ENCODE assay signal across 1 cellular context in the genomic region with DNA sequence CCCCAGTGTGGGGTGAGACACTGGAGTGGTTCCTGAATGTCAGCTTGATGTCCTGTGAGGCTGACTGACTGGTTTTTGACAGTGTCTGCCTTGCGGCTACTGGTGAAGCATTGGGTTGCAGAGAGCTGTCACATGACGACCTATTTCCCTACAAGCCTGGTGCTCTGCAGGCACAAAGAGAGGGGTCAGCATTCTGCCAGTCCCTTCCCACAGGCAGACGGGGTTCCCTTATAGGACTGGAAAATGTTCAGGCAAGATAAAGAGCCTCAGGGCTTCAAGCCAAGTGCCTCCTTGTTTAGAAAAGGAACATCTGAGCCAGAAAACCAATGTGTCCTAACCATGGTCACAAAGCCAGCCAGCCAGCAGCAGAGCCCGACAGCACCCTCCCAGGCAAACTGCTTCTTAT.
TF ChIP-seq lines count a peak whose summit lies in the region.

No MANE protein-coding gene starts in this region.

TF ChIP-seq in HepG2, 621 proteins besides CTCF, POLR2A, EP300 and RAD21 (continued from another document):
- TF ChIP-seq SMC3 (IDR thresholded peaks at IDR 0.05; ENCODE audit: low read length), result no peak
- no peak for TF ChIP-seq ZNF619 (CRISPR knock-in tag; IDR thresholded peaks at IDR 0.05)
- TF ChIP-seq ZNF557 (CRISPR knock-in tag; IDR thresholded peaks at IDR 0.05), result no peak
- no peak for TF ChIP-seq RFX1 (IDR thresholded peaks at IDR 0.05)
- TF ChIP-seq, protein P1, sequence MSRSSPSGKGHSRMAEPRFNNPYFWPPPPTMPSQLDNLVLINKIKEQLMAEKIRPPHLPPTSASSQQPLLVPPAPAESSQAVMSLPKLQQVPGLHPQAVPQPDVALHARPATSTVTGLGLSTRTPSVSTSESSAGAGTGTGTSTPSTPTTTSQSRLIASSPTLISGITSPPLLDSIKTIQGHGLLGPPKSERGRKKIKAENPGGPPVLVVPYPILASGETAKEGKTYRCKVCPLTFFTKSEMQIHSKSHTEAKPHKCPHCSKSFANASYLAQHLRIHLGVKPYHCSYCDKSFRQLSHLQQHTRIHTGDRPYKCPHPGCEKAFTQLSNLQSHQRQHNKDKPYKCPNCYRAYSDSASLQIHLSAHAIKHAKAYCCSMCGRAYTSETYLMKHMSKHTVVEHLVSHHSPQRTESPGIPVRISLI (CRISPR knock-in tag; IDR thresholded peaks at IDR 0.05; ENCODE audit: borderline replicate concordance), result no peak
- no peak for TF ChIP-seq PAWR (CRISPR knock-in tag; IDR thresholded peaks at IDR 0.05; ENCODE audit: borderline replicate concordance)
- TF ChIP-seq SSRP1 (CRISPR knock-in tag; IDR thresholded peaks at IDR 0.05), result no peak
- TF ChIP-seq CCAR2 (optimal IDR thresholded peaks at IDR 0.05; ENCODE audit: low read depth, low read length), result no peak
- TF ChIP-seq ATF7-NPFF (CRISPR knock-in tag; IDR thresholded peaks at IDR 0.05; ENCODE audit: low read depth), result no peak
- TF ChIP-seq, protein P2, sequence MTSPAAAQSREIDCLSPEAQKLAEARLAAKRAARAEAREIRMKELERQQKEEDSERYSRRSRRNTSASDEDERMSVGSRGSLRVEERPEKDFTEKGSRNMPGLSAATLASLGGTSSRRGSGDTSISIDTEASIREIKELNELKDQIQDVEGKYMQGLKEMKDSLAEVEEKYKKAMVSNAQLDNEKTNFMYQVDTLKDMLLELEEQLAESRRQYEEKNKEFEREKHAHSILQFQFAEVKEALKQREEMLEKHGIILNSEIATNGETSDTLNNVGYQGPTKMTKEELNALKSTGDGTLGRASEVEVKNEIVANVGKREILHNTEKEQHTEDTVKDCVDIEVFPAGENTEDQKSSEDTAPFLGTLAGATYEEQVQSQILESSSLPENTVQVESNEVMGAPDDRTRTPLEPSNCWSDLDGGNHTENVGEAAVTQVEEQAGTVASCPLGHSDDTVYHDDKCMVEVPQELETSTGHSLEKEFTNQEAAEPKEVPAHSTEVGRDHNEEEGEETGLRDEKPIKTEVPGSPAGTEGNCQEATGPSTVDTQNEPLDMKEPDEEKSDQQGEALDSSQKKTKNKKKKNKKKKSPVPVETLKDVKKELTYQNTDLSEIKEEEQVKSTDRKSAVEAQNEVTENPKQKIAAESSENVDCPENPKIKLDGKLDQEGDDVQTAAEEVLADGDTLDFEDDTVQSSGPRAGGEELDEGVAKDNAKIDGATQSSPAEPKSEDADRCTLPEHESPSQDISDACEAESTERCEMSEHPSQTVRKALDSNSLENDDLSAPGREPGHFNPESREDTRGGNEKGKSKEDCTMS (CRISPR knock-in tag; conservative IDR thresholded peaks at IDR 0.05), result no peak
- no peak for TF ChIP-seq SP2 (CRISPR knock-in tag; IDR thresholded peaks at IDR 0.05)
- TF ChIP-seq, protein P3, sequence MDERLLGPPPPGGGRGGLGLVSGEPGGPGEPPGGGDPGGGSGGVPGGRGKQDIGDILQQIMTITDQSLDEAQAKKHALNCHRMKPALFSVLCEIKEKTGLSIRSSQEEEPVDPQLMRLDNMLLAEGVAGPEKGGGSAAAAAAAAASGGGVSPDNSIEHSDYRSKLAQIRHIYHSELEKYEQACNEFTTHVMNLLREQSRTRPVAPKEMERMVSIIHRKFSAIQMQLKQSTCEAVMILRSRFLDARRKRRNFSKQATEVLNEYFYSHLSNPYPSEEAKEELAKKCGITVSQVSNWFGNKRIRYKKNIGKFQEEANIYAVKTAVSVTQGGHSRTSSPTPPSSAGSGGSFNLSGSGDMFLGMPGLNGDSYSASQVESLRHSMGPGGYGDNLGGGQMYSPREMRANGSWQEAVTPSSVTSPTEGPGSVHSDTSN (CRISPR knock-in tag; IDR thresholded peaks at IDR 0.05), result no peak
- no peak for TF ChIP-seq NFYC (CRISPR knock-in tag; IDR thresholded peaks at IDR 0.05)
- TF ChIP-seq HNF4A (CRISPR knock-in tag; IDR thresholded peaks at IDR 0.05), result no peak
- TF ChIP-seq, protein P4, sequence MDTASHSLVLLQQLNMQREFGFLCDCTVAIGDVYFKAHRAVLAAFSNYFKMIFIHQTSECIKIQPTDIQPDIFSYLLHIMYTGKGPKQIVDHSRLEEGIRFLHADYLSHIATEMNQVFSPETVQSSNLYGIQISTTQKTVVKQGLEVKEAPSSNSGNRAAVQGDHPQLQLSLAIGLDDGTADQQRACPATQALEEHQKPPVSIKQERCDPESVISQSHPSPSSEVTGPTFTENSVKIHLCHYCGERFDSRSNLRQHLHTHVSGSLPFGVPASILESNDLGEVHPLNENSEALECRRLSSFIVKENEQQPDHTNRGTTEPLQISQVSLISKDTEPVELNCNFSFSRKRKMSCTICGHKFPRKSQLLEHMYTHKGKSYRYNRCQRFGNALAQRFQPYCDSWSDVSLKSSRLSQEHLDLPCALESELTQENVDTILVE (CRISPR knock-in tag; IDR thresholded peaks at IDR 0.05), result no peak
- TF ChIP-seq ZNF441 (CRISPR knock-in tag; IDR thresholded peaks at IDR 0.05; ENCODE audit: borderline replicate concordance), result no peak
- TF ChIP-seq ZNF563 (CRISPR knock-in tag; IDR thresholded peaks at IDR 0.05), result no peak
TF ChIP-seq in HepG2: peak in this region for 0.
